Comparison of ENCODE assay signal across 9 cellular contexts in the genomic region with DNA sequence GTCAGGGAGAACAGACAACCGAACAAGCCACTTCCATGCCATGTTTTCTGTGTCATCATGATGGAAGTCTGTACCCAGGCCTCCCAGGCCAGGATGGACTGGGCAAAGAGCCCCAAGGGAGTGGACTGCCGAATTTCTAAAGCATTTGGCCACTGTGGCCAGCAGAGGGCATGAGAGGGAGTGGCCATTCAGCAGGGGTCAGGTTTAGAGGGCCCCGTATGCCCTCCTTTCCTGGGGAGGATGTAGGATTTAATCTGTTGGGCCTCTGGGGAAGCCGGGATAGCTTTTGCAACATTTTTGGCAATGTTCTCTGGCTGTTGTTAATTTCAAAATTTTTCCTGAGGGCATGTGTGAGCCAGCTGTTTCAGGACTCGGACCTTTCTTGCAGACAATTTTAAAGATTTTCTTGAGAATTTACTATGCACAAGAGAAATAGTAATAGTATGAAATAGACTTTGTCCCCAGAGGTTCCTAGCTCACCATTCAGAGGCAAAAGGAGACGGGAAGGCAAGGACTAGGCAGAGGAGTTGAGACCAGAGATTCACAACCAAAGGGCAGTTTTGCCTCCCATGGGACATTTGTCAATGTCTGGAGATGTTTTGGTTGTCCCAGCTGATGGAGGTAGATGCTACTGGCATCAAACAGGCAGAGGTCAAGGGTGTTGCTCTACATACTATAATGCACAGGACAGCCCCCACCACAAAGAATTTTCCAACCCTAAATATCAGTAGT. TPM values are rescaled to one million over a fixed set of nuclear protein-coding genes. Genes with fewer than 3 reads are reported as not detected.
A peak's percentile ranks its signal among the peaks of the same experiment; 100 is the strongest.
DNase-seq lines count a peak whose midpoint lies in the region; ATAC-seq and TF ChIP-seq lines count a peak whose summit lies in the region.
"Had no signal": no experiment of that assay in that cellular context is flagged by ENCODE, and none has a peak within 500 bp of the region (broad histone marks: within the 10 kb centered on the region; RNA-seq: fewer than 3 reads in every experiment).

No MANE protein-coding gene starts in this region.

- no peak overlapping the region for H3K27ac Mint-ChIP-seq in T-cell
- H3K27ac Mint-ChIP-seq: stimulated activated naive CD8-positive, alpha-beta T cell treated with anti-CD3 and anti-CD28 coated beads, Interleukin-15, Interleukin-2, amounts not matched to agents 100 ng/mL and 50 ng/mL, for 24 hours had no signal

- no peak for TF ChIP-seq POLR2A in sigmoid colon (IDR thresholded peaks at IDR 0.05)

- H3K27me3 ChIP-seq in sigmoid colon, result no peaks in the 10 kb centered on the region

- peaks cover 0 to 2% of the 10 kb centered on the region in 2 donors for H3K27me3 Mint-ChIP-seq in T-cell
- H3K27me3 Mint-ChIP-seq: stimulated activated naive CD8-positive, alpha-beta T cell treated with anti-CD3 and anti-CD28 coated beads, Interleukin-15, Interleukin-2, amounts not matched to agents 100 ng/mL and 50 ng/mL, for 24 hours had no signal

- H3K9me3 ChIP-seq in sigmoid colon, result no peaks in the 10 kb centered on the region

- H3K36me3 ChIP-seq in sigmoid colon, result no peaks in the 10 kb centered on the region

- peak; percentile 74 for DNase-seq in SK-MEL-5 (ENCODE audit: low read depth, low spot score)
- DNase-seq in fibroblast of villous mesenchyme (ENCODE audit: low read depth), result peak; percentile 56
- DNase-seq in sigmoid colon, result peak; percentile 68
- no peak for DNase-seq in activated gamma-delta T cell treated with Interleukin-2 at 50 U/mL for 16 hours
- DNase-seq in T-cell, result no peak

- in situ Hi-C loops in SK-MEL-5 (cut with HindIII; ENCODE audit: low pct_unique_long_range_greater_than_20kb, low sequenced_read_pairs), result no loop called here

- peaks cover 0 to 10% (median 6%) of the 10 kb centered on the region in 3 donors for H3K9me3 Mint-ChIP-seq in T-cell

- ATAC-seq in GM18909 (IDR thresholded peaks at IDR 0.05; ENCODE audit: poor library complexity, unreplicated experiment), result no peak
- ATAC-seq in T-cell (replicated peaks in 1 of 4), result no peak
- no peak for ATAC-seq in GM18520 (IDR thresholded peaks at IDR 0.05; ENCODE audit: unreplicated experiment)

- H3K4me3 ChIP-seq in GM12875 (ENCODE audit: low read depth, low read length) (no peak overlapping the region), fibroblast of villous mesenchyme (ENCODE audit: low read depth, low read length) (no peak overlapping the region), sigmoid colon (no peak overlapping the region)

- H3K4me3 Mint-ChIP-seq in T-cell, result no peak overlapping the region
- H3K4me3 Mint-ChIP-seq: stimulated activated naive CD8-positive, alpha-beta T cell treated with anti-CD3 and anti-CD28 coated beads, Interleukin-15, Interleukin-2, amounts not matched to agents 100 ng/mL and 50 ng/mL, for 24 hours had no signal

- intact Hi-C loops in sigmoid colon (cut with DNase I), result no loop called here

- TF ChIP-seq CTCF in GM12875 (IDR thresholded peaks at IDR 0.05; ENCODE audit: borderline replicate concordance, insufficient read depth, low read depth, low read length), result peak; percentile 47; the same call in 1 of the 2 replicates
- TF ChIP-seq CTCF in fibroblast of villous mesenchyme (IDR thresholded peaks at IDR 0.05; ENCODE audit: insufficient read depth, low read depth, low read length), result peak; percentile 65
- peak in 3 of 4 experiments; percentile 31 to 40 (median 35) for TF ChIP-seq CTCF in sigmoid colon (IDR thresholded peaks at IDR 0.05)

- H3K27ac ChIP-seq in sigmoid colon, result peak overlapping the region; percentile 53 to 83 (median 70)

- H3K36me3 Mint-ChIP-seq in T-cell, result peaks cover 5% of the 10 kb centered on the region

- POLR2A ChIA-PET in T-cell (lab: Charles Lee), result no interaction called here

- 62 to 66% methylated on average over 6 of the region's 6 CpGs for WGBS in sigmoid colon, 2 donors

- no peak for TF ChIP-seq EP300 in sigmoid colon (IDR thresholded peaks at IDR 0.05)

- H3K4me1 ChIP-seq in sigmoid colon, result peaks cover 0 to 49% (median 44%) of the 10 kb centered on the region in 4 donors

- CTCF ChIA-PET in T-cell (lab: Charles Lee), result interaction anchor here in 1 of 2 donors (0.5 kb wide), 1 partner anchor 20 kb away, joined by 5 read pairs; no protein-coding TSS in a partner anchor

- H3K4me1 Mint-ChIP-seq in T-cell, result no peaks in the 10 kb centered on the region

RNA-seq across cellular contexts. Expression of a gene that starts 18.0 kb away (rescaled TPM):
- total RNA-seq in SK-MEL-5 (2014; rRNA removed; shearing (Covaris generic)), result 5.9 and 6.9 TPM in 2 replicates
- 9.9 and 11.0 TPM in 2 replicates for polyA plus RNA-seq in SK-MEL-5 (2015; cell fraction: cytosol; rRNA removed)
- polyA plus RNA-seq in SK-MEL-5 (2015; cell fraction: nucleus; rRNA removed), result 21.8 and 26.6 TPM in 2 replicates
- total RNA-seq in fibroblast of villous mesenchyme (3.9 and 5.5 TPM in 2 replicates), sigmoid colon (100 to 1,000 TPM; 116 to 295 (median 161) TPM), T-cell (10 to 100 TPM; 24.8 to 34.1 (median 32.1) TPM)
- polyA plus RNA-seq in sigmoid colon, result 10 to 100 TPM in 1 of 3 donors, 1 to 10 TPM in 2; 5.3 to 36.0 (median 5.4) TPM

RNA-seq across cellular contexts. Expression of a gene that starts 37.0 kb away (rescaled TPM):
- 35.3 and 35.4 TPM in 2 replicates for total RNA-seq in SK-MEL-5 (2014; rRNA removed; shearing (Covaris generic))
- polyA plus RNA-seq in SK-MEL-5 (2015; cell fraction: cytosol; rRNA removed), result 54.4 and 57.2 TPM in 2 replicates
- 19.5 and 33.7 TPM in 2 replicates for polyA plus RNA-seq in SK-MEL-5 (2015; cell fraction: nucleus; rRNA removed)
- 16.4 and 31.5 TPM in 2 replicates for total RNA-seq in fibroblast of villous mesenchyme
- 10 to 100 TPM; 11.9 to 17.1 (median 12.1) TPM for total RNA-seq in sigmoid colon
- polyA plus RNA-seq in sigmoid colon, result 10 to 100 TPM; 27.0 to 34.8 (median 28.9) TPM
- total RNA-seq in T-cell, result 10 to 100 TPM in 3 of 5 donors, 1 to 10 TPM in 2; 8.7 to 19.7 (median 16.8) TPM

RNA-seq across cellular contexts. Expression of a gene that starts 41.1 kb away (rescaled TPM):
- total RNA-seq in SK-MEL-5 (2014; rRNA removed; shearing (Covaris generic)), result 30.2 and 32.7 TPM in 2 replicates
- 17.9 and 25.9 TPM in 2 replicates for polyA plus RNA-seq in SK-MEL-5 (2015; cell fraction: cytosol; rRNA removed)
- 95.7 and 102 TPM in 2 replicates for polyA plus RNA-seq in SK-MEL-5 (2015; cell fraction: nucleus; rRNA removed)
- total RNA-seq in fibroblast of villous mesenchyme (13.2 and 16.0 TPM in 2 replicates), sigmoid colon (10 to 100 TPM; 11.6 to 29.3 (median 16.5) TPM), T-cell (10 to 100 TPM in 4 of 5 donors, 1 to 10 TPM in 1; 7.9 to 24.6 (median 19.3) TPM)
- polyA plus RNA-seq in sigmoid colon, result 10 to 100 TPM in 2 of 3 donors, 1 to 10 TPM in 1; 5.3 to 17.9 (median 14.4) TPM

Comparison
In these comparisons a context has a peak if more than half of its experiments do, and no peak if none do; other contexts are left out.
1. DNase-seq: peak in SK-MEL-5 (single experiment), fibroblast of villous mesenchyme (single experiment) and sigmoid colon (single experiment); none in activated gamma-delta T cell treated with Interleukin-2 at 50 U/mL for 16 hours (single experiment) and T-cell (0 of 34).
2. Peak in every context shown above with its lines, with median percentiles within 50 percentile points of each other: CTCF ChIP-seq.